In genomic region chr12:111446631-111447570, GRCh38 we compare ENCODE assay signal across 8 cellular contexts. TPM values are rescaled to one million over a fixed set of nuclear protein-coding genes. Genes with fewer than 3 reads are reported as not detected.
DNase-seq lines count a peak whose midpoint lies in the region; ATAC-seq and TF ChIP-seq lines count a peak whose summit lies in the region.
"Had no signal": no experiment of that assay in that cellular context is flagged by ENCODE, and none has a peak within 500 bp of the region (broad histone marks: within the 10 kb centered on the region; RNA-seq: fewer than 3 reads in every experiment).

No MANE protein-coding gene starts in this region.

- no peaks in the 10 kb centered on the region for H3K23me2 ChIP-seq in H9 (ENCODE audit: insufficient read length, low read depth, low read length, poor library complexity, severe bottlenecking)

- no peaks in the 10 kb centered on the region for H3K79me2 ChIP-seq in H9 (ENCODE audit: insufficient read depth, low read length)

- CTCF ChIA-PET in activated B cell treated with CpG ODN at 0.5 μM for 24 hours (lab: Charles Lee), result interaction anchor here (1.3 to 4.3 kb wide), 3 partner anchors 12 to 49 kb away, joined by 3 to 47 read pairs (median 42); partner anchors contain the start of gene SH2B3

- intact Hi-C loops in activated B cell treated with CpG ODN at 0.5 μM for 24 hours (cut with micrococcal nuclease), result no loop called here
- intact Hi-C loops in right cardiac atrium (cut with DNase I), result loop anchor here in 1 of 4 donors (5.0 kb wide), 1 partner anchor 40 kb away; the partner anchor contains the start of gene SH2B3

- no peak overlapping the region for H3K23ac ChIP-seq in H9 (ENCODE audit: insufficient read length, low read depth, low read length)

- TF ChIP-seq CTCF in H9 (conservative IDR thresholded peaks at IDR 0.05) (no peak), activated B cell treated with CpG ODN at 0.5 μM for 24 hours (IDR thresholded peaks at IDR 0.05) (no peak)

- H3K27ac ChIP-seq in H9 (ENCODE audit: insufficient read length, low read depth, low read length), result no peak overlapping the region
- H3K27ac ChIP-seq in right cardiac atrium (ENCODE audit: low read length), result peak overlapping the region; percentile 43
- H3K27ac ChIP-seq in skin epidermis, result peak overlapping the region in 12 of 21 experiments; percentile 13 to 88 (median 47)

- H4K8ac ChIP-seq in H9 (replicated peaks; ENCODE audit: insufficient read length, low read depth, low read length), result no peak overlapping the region

- no peak overlapping the region for H3K14ac ChIP-seq in H9 (ENCODE audit: insufficient read depth, low read length)

- H3K4ac ChIP-seq in H9 (ENCODE audit: low read depth, low read length), result no peak overlapping the region

- H3K4me3 Mint-ChIP-seq in H9, result no peak overlapping the region
- no peak overlapping the region for H3K4me3 Mint-ChIP-seq in activated B cell treated with CpG ODN at 0.5 μM for 24 hours

- ATAC-seq in activated B cell treated with CpG ODN at 0.5 μM for 24 hours (ENCODE audit: low read depth) (no peak), right cardiac atrium (no peak), GM18873 (IDR thresholded peaks at IDR 0.05; ENCODE audit: low FRiP score, unreplicated experiment) (no peak)

- H2AFZ ChIP-seq in H9 (ENCODE audit: low read length), result no peak overlapping the region

- H2BK12ac ChIP-seq in H9 (ENCODE audit: insufficient read length, low read depth, low read length), result no peak overlapping the region

- H3K27ac Mint-ChIP-seq in H9 (peak overlapping the region; percentile 66 to 88 (median 78); a peak in 6 of 7 replicates), activated B cell treated with CpG ODN at 0.5 μM for 24 hours (peak overlapping the region; percentile 35)

- H3T11ph ChIP-seq in H9 (ENCODE audit: low read length), result no peak overlapping the region

- H2AK5ac ChIP-seq in H9 (ENCODE audit: insufficient read length, low read length), result no peak overlapping the region

- H4K91ac ChIP-seq in H9 (ENCODE audit: insufficient read length, low read depth, low read length), result no peak overlapping the region

- H2BK120ac ChIP-seq in H9 (ENCODE audit: low read depth, low read length, poor library complexity, severe bottlenecking), result no peak overlapping the region

- POLR2A ChIA-PET in activated B cell treated with CpG ODN at 0.5 μM for 24 hours (lab: Charles Lee), result interaction anchor here (1.1 to 6.6 kb wide), 4 partner anchors 10 to 43 kb away, joined by 3 to 122 read pairs (median 90); partner anchors contain the start of gene SH2B3

- H3K4me1 ChIP-seq in H9 (ENCODE audit: insufficient read depth, low read length) (no peaks in the 10 kb centered on the region; the same call in 1 of the 2 replicates), right cardiac atrium (ENCODE audit: control insufficient read depth, insufficient read depth, low read length) (peaks cover 24% of the 10 kb centered on the region)

- H3K4me3 ChIP-seq in right cardiac atrium (ENCODE audit: low read length) (no peak overlapping the region), skin epidermis (no peak overlapping the region)

- H3K27me3 ChIP-seq in H9 (ENCODE audit: insufficient read depth, low read length) (no peaks in the 10 kb centered on the region), right cardiac atrium (ENCODE audit: control insufficient read depth, insufficient read depth) (no peaks in the 10 kb centered on the region)

- no peaks in the 10 kb centered on the region for H4K20me1 ChIP-seq in H9 (ENCODE audit: control insufficient read depth, insufficient read depth, insufficient read length)

- no peaks in the 10 kb centered on the region for H3K79me1 ChIP-seq in H9 (ENCODE audit: insufficient read depth, low read depth, low read length, poor library complexity, severe bottlenecking)

- H3K56ac ChIP-seq in H9 (ENCODE audit: insufficient read length, low read depth, low read length), result no peak overlapping the region

- DNase-seq in H9 (no peak), activated B cell treated with CpG ODN at 0.5 μM for 24 hours (no peak), right cardiac atrium (no peak), foreskin melanocyte (no peak)
- DNase-seq in stimulated activated CD4-positive, alpha-beta T cell treated with anti-CD3 and anti-CD28 coated beads, Interleukin-2, amount 100 ng/mL, for 24 hours, result no peak
- DNase-seq: stimulated activated naive CD4-positive, alpha-beta T cell treated with Interleukin-2 at 50 U/mL for 16 hours had no signal

- H3K27me3 Mint-ChIP-seq in H9 (ENCODE audit: low read depth), result no peaks in the 10 kb centered on the region
- no peaks in the 10 kb centered on the region for H3K27me3 Mint-ChIP-seq in activated B cell treated with CpG ODN at 0.5 μM for 24 hours

- H3K18ac ChIP-seq in H9 (ENCODE audit: insufficient read length, low read depth, low read length), result no peak overlapping the region

- no CpG with 5 or more reads among the region's 20 CpGs for WGBS in H9 (ENCODE audit: extremely low coverage, insufficient read length, low lambda C conversion rate)
- 84% methylated on average over 20 of the region's 20 CpGs for WGBS in right cardiac atrium

- H3K36me3 Mint-ChIP-seq in H9 (ENCODE audit: insufficient read depth in 1 of 3, low read depth in 3 of 3), result peaks cover 22 to 64% (median 60%) of the 10 kb centered on the region in 3 experiments; a peak in 6 of 7 replicates
- peaks cover 71% of the 10 kb centered on the region for H3K36me3 Mint-ChIP-seq in activated B cell treated with CpG ODN at 0.5 μM for 24 hours (ENCODE audit: low read depth)

- no peaks in the 10 kb centered on the region for H3K9me3 ChIP-seq in H9 (ENCODE audit: control insufficient read depth, low read depth, low read length)
- H3K9me3 ChIP-seq in right cardiac atrium (ENCODE audit: control insufficient read depth, low read length), result no peaks in the 10 kb centered on the region

- H3K9me3 Mint-ChIP-seq in H9, result no peaks in the 10 kb centered on the region
- H3K9me3 Mint-ChIP-seq in activated B cell treated with CpG ODN at 0.5 μM for 24 hours, result no peaks in the 10 kb centered on the region

- no peak overlapping the region for H2BK5ac ChIP-seq in H9 (ENCODE audit: insufficient read length, low read length)

- H4K5ac ChIP-seq in H9 (ENCODE audit: insufficient read length, low read depth, low read length), result no peak overlapping the region

- no peak overlapping the region for H3K4me2 ChIP-seq in H9 (ENCODE audit: insufficient read depth, insufficient read length, low read length)

- no peak overlapping the region for H2BK15ac ChIP-seq in H9 (ENCODE audit: low read depth, low read length)

- H3K9ac ChIP-seq in H9 (ENCODE audit: extremely low read depth, insufficient read length, low read length), result no peak overlapping the region

- H3K4me1 Mint-ChIP-seq in H9 (peaks cover 22 to 24% of the 10 kb centered on the region in 2 experiments), activated B cell treated with CpG ODN at 0.5 μM for 24 hours (peaks cover 74% of the 10 kb centered on the region)

- no peak overlapping the region for H2BK20ac ChIP-seq in H9 (ENCODE audit: low read depth, low read length, poor library complexity, severe bottlenecking)

RNA-seq across cellular contexts. Expression of gene SH2B3, which starts 41.2 kb away (rescaled TPM):
- total RNA-seq in H9 (2021), result 37.9 and 40.3 TPM in 2 replicates
- 46.7 and 50.7 TPM in 2 replicates for total RNA-seq in activated B cell treated with CpG ODN at 0.5 μM for 24 hours
- 10 to 100 TPM; 24.9 to 31.2 (median 29.2) TPM for total RNA-seq in right cardiac atrium
- 10.3 TPM for polyA plus RNA-seq in right cardiac atrium
